1 cellular context compared by ENCODE assay signal in the genomic region with DNA sequence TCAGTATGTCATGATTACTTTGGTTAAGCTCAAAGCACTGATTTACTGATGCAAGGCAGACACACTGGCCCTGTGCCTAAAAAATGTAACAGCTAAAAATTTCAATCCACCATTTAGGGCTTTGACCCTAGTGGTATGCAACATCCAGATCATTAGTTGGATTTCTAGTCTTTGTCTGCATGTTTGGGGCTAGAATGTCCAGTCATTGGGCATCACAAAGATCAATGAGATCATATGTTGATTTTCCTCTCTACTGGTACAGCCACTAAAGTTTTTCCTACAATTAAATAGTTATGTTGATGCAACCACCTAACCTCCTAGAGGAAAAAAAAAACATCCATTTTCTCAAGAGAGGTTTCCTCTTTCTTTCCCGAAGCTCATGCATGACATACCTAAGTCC.
TF ChIP-seq lines count a peak whose summit lies in the region.

No MANE protein-coding gene starts in this region.

TF ChIP-seq in IMR-90, 13 proteins besides CTCF, POLR2A, EP300 and RAD21 (continued from another document):
- TF ChIP-seq, protein P1, sequence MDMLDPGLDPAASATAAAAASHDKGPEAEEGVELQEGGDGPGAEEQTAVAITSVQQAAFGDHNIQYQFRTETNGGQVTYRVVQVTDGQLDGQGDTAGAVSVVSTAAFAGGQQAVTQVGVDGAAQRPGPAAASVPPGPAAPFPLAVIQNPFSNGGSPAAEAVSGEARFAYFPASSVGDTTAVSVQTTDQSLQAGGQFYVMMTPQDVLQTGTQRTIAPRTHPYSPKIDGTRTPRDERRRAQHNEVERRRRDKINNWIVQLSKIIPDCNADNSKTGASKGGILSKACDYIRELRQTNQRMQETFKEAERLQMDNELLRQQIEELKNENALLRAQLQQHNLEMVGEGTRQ (IDR thresholded peaks at IDR 0.05; ENCODE audit: low read depth, low read length): no peak
- TF ChIP-seq CEBPB (IDR thresholded peaks at IDR 0.05; ENCODE audit: low read depth, low read length): no peak
- TF ChIP-seq MAFK (IDR thresholded peaks at IDR 0.05; ENCODE audit: low read depth, low read length): no peak
- no peak for TF ChIP-seq NFE2L2 (IDR thresholded peaks at IDR 0.05; ENCODE audit: low read depth, low read length)
- no peak for TF ChIP-seq SMC3 (IDR thresholded peaks at IDR 0.05; ENCODE audit: low read depth, low read length)
- no peak for TF ChIP-seq BHLHE40 (IDR thresholded peaks at IDR 0.05; ENCODE audit: low read depth, low read length)
- no peak for TF ChIP-seq CHD1 (IDR thresholded peaks at IDR 0.05; ENCODE audit: low read depth, low read length)
- no peak for TF ChIP-seq RCOR1 (IDR thresholded peaks at IDR 0.05; ENCODE audit: insufficient replicate concordance, low read length)
